Comparison of ENCODE assay signal across 1 cellular context in the genomic region with DNA sequence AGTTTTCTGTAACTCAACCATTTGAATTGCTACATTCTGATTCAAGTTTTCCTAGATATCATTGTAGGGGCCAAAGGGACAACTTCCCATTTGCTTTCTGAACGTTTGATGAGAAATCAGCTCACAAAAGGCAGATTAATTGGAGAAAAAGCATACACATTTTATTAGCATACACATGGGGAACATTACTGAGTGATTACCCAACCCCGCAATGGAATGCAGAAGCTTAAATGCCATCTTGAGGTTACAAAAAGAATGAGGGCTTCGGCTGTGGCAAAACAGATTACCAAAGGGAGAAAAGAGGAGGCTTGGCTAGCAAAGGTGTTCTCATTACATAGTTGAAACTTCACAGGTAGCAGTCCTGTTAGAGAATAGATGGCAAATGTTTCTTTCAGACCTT.
TF ChIP-seq lines count a peak whose summit lies in the region.

No MANE protein-coding gene starts in this region.

TF ChIP-seq in IMR-90, 13 proteins besides CTCF, POLR2A, EP300 and RAD21:
- no peak for TF ChIP-seq MAZ (IDR thresholded peaks at IDR 0.05; ENCODE audit: borderline replicate concordance, low read depth, low read length)
- peak; percentile 26; the same call in 1 of the 2 replicates for TF ChIP-seq CEBPB (IDR thresholded peaks at IDR 0.05; ENCODE audit: low read depth, low read length)
